In the genomic region with DNA sequence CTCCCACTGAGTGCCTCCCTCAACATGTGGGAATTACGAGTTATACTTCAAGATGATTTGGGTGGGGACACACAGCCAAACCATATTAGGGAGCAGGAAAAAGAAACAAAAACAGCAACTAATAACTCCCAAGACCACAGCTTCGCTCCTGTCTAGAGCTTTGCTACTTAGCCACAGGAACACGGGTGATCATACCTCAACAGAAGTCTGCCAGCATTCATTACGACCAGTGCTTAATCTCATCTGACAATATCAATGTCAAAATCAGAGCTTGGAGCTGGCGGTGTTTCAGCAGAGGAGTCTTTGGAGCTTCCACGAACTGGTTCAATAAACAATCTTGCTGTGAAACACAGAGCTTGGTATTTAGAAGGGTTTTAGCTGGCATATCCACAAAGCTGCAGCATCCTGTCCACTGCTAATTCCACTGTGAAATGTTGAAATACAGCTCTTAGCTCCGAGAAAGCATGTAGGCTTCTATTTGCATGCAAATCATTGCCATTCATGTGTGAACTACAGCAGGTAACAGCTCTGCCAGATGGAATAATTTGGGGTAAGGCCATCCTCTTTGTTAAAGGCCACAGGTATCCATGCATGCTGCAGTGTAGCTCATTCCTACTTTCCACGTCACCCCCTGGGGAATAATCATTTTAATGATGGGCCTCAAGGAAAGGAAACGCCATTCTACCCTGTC, we compare ENCODE assay signal across 1 cellular context.
TF ChIP-seq lines count a peak whose summit lies in the region.

No MANE protein-coding gene starts in this region.

TF ChIP-seq in GM23338, 12 proteins besides CTCF, POLR2A, EP300 and RAD21 (continued from another document):
- TF ChIP-seq, protein P1, sequence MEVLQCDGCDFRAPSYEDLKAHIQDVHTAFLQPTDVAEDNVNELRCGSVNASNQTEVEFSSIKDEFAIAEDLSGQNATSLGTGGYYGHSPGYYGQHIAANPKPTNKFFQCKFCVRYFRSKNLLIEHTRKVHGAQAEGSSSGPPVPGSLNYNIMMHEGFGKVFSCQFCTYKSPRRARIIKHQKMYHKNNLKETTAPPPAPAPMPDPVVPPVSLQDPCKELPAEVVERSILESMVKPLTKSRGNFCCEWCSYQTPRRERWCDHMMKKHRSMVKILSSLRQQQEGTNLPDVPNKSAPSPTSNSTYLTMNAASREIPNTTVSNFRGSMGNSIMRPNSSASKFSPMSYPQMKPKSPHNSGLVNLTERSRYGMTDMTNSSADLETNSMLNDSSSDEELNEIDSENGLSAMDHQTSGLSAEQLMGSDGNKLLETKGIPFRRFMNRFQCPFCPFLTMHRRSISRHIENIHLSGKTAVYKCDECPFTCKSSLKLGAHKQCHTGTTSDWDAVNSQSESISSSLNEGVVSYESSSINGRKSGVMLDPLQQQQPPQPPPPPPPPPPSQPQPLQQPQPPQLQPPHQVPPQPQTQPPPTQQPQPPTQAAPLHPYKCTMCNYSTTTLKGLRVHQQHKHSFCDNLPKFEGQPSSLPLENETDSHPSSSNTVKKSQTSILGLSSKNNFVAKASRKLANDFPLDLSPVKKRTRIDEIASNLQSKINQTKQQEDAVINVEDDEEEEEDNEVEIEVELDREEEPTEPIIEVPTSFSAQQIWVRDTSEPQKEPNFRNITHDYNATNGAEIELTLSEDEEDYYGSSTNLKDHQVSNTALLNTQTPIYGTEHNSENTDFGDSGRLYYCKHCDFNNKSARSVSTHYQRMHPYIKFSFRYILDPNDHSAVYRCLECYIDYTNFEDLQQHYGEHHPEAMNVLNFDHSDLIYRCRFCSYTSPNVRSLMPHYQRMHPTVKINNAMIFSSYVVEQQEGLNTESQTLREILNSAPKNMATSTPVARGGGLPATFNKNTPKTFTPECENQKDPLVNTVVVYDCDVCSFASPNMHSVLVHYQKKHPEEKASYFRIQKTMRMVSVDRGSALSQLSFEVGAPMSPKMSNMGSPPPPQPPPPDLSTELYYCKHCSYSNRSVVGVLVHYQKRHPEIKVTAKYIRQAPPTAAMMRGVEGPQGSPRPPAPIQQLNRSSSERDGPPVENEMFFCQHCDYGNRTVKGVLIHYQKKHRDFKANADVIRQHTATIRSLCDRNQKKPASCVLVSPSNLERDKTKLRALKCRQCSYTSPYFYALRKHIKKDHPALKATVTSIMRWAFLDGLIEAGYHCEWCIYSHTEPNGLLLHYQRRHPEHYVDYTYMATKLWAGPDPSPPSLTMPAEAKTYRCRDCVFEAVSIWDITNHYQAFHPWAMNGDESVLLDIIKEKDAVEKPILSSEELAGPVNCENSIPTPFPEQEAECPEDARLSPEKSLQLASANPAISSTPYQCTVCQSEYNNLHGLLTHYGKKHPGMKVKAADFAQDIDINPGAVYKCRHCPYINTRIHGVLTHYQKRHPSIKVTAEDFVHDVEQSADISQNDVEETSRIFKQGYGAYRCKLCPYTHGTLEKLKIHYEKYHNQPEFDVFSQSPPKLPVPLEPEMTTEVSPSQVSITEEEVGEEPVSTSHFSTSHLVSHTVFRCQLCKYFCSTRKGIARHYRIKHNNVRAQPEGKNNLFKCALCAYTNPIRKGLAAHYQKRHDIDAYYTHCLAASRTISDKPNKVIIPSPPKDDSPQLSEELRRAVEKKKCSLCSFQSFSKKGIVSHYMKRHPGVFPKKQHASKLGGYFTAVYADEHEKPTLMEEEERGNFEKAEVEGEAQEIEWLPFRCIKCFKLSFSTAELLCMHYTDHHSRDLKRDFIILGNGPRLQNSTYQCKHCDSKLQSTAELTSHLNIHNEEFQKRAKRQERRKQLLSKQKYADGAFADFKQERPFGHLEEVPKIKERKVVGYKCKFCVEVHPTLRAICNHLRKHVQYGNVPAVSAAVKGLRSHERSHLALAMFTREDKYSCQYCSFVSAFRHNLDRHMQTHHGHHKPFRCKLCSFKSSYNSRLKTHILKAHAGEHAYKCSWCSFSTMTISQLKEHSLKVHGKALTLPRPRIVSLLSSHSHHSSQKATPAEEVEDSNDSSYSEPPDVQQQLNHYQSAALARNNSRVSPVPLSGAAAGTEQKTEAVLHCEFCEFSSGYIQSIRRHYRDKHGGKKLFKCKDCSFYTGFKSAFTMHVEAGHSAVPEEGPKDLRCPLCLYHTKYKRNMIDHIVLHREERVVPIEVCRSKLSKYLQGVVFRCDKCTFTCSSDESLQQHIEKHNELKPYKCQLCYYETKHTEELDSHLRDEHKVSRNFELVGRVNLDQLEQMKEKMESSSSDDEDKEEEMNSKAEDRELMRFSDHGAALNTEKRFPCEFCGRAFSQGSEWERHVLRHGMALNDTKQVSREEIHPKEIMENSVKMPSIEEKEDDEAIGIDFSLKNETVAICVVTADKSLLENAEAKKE (CRISPR knock-in tag; IDR thresholded peaks at IDR 0.05), result 0 out of 2 replicates have a peak, but pooled peaks have one; percentile 73
- TF ChIP-seq JUNB (IDR thresholded peaks at IDR 0.05; ENCODE audit: unreplicated experiment) (no peak), NANOG (IDR thresholded peaks at IDR 0.05; ENCODE audit: borderline replicate concordance) (peak; percentile 85; the same call in 1 of the 2 replicates), EZH2 (IDR thresholded peaks at IDR 0.05; ENCODE audit: low read depth, unreplicated experiment) (no peak), POLR2AphosphoS5 (IDR thresholded peaks at IDR 0.05; ENCODE audit: low read depth) (0 out of 2 replicates have a peak, but pooled peaks have one; percentile 28)
